Comparison of ENCODE assay signal across 19 cellular contexts in genomic region chr12:62075860-62076259, GRCh38.
DNase-seq lines count a peak whose midpoint lies in the region; ATAC-seq and TF ChIP-seq lines count a peak whose summit lies in the region.
"Had no signal": no experiment of that assay in that cellular context is flagged by ENCODE, and none has a peak within 500 bp of the region (broad histone marks: within the 10 kb centered on the region; RNA-seq: fewer than 3 reads in every experiment).

No MANE protein-coding gene starts in this region.

- CTCF ChIA-PET in SK-N-SH (lab: Yijun Ruan, JAX): no interaction called here

- ATAC-seq in GM18868 (IDR thresholded peaks at IDR 0.05; ENCODE audit: unreplicated experiment): peak; percentile 53
- peak; percentile 64 for ATAC-seq in HG02852 (IDR thresholded peaks at IDR 0.05; ENCODE audit: unreplicated experiment)
- ATAC-seq in mucosa of descending colon: peak; percentile 8
- ATAC-seq in HG03520 (IDR thresholded peaks at IDR 0.05; ENCODE audit: unreplicated experiment): no peak
- ATAC-seq: foreskin keratinocyte, left ventricle myocardium superior had no signal

- intact Hi-C loops in mucosa of descending colon (cut with DNase I, micrococcal nuclease): no loop called here
- intact Hi-C loops in activated T-helper 2 cell treated with anti-CD3 and anti-CD28 coated beads, Interferon-gamma antibody, Interleukin-2, Interleukin-4, amounts not matched to agents 10 μg/mL and 5 μg/mL and 100 μg/mL, durations not matched to agents 14 hours and 24 hours and 36 hours (cut with micrococcal nuclease): no loop called here

- no peaks in the 10 kb centered on the region for H3K79me2 ChIP-seq in SK-N-SH (ENCODE audit: insufficient read depth)

- POLR2A ChIA-PET in SK-N-SH (lab: Yijun Ruan, JAX): no interaction called here

- no peaks in the 10 kb centered on the region for H3K9me2 ChIP-seq in SK-N-SH

- H3K27ac Mint-ChIP-seq in activated T-helper 2 cell treated with anti-CD3 and anti-CD28 coated beads, Interferon-gamma antibody, Interleukin-2, Interleukin-4, amounts not matched to agents 10 μg/mL and 5 μg/mL and 100 μg/mL, durations not matched to agents 14 hours and 24 hours and 36 hours: no peak overlapping the region
- H3K27ac Mint-ChIP-seq: activated naive CD4-positive, alpha-beta T cell treated with anti-CD3 and anti-CD28 coated beads, Interleukin-2, amount 50 U/mL, for 24 hours had no signal

- H4K20me1 ChIP-seq in SK-N-SH (ENCODE audit: insufficient read depth): no peaks in the 10 kb centered on the region

- H3K27me3 Mint-ChIP-seq in activated T-helper 2 cell treated with anti-CD3 and anti-CD28 coated beads, Interferon-gamma antibody, Interleukin-2, Interleukin-4, amounts not matched to agents 10 μg/mL and 5 μg/mL and 100 μg/mL, durations not matched to agents 14 hours and 24 hours and 36 hours (ENCODE audit: low read depth): peaks cover 2% of the 10 kb centered on the region

- TF ChIP-seq CTCF in mucosa of descending colon (IDR thresholded peaks at IDR 0.05): no peak
- no peak for TF ChIP-seq CTCF in SK-N-SH (IDR thresholded peaks at IDR 0.05)

- no peak overlapping the region for H3K27ac ChIP-seq in SK-N-SH (ENCODE audit: low read depth in 2 of 2, low read length in 1 of 2)
- H3K27ac ChIP-seq: foreskin keratinocyte, KMS-11, SJCRH30, thyroid gland had no signal

- H3K4me1 ChIP-seq in mucosa of descending colon (ENCODE audit: low read depth) (no peaks in the 10 kb centered on the region), SK-N-SH (ENCODE audit: control insufficient read depth in 1 of 2, insufficient read depth in 2 of 2, low read depth in 1 of 2, low read length in 1 of 2) (no peaks in the 10 kb centered on the region)
- H3K4me1 ChIP-seq: foreskin keratinocyte, SJCRH30, thyroid gland had no signal

- H3K4me3 Mint-ChIP-seq in activated T-helper 2 cell treated with anti-CD3 and anti-CD28 coated beads, Interferon-gamma antibody, Interleukin-2, Interleukin-4, amounts not matched to agents 10 μg/mL and 5 μg/mL and 100 μg/mL, durations not matched to agents 14 hours and 24 hours and 36 hours (ENCODE audit: low read depth): no peak overlapping the region
- H3K4me3 Mint-ChIP-seq: activated naive CD4-positive, alpha-beta T cell treated with anti-CD3 and anti-CD28 coated beads, Interleukin-2, amount 50 U/mL, for 24 hours had no signal

- H3K4me3 ChIP-seq in mucosa of descending colon (no peak overlapping the region), SK-N-SH (ENCODE audit: low read depth in 2 of 2, low read length in 1 of 2) (no peak overlapping the region)
- H3K4me3 ChIP-seq: SJCRH30, thyroid gland had no signal

- H3K4me1 Mint-ChIP-seq in activated T-helper 2 cell treated with anti-CD3 and anti-CD28 coated beads, Interferon-gamma antibody, Interleukin-2, Interleukin-4, amounts not matched to agents 10 μg/mL and 5 μg/mL and 100 μg/mL, durations not matched to agents 14 hours and 24 hours and 36 hours (ENCODE audit: low read depth): no peaks in the 10 kb centered on the region
- H3K4me1 Mint-ChIP-seq: activated naive CD4-positive, alpha-beta T cell treated with anti-CD3 and anti-CD28 coated beads, Interleukin-2, amount 50 U/mL, for 24 hours had no signal

- TF ChIP-seq RAD21 in SK-N-SH (IDR thresholded peaks at IDR 0.05; ENCODE audit: low read length): no peak

- no peak for TF ChIP-seq EP300 in SK-N-SH (IDR thresholded peaks at IDR 0.05; ENCODE audit: borderline replicate concordance in 1 of 2, low read depth in 1 of 2, low read length in 1 of 2)

- H3K27me3 ChIP-seq in SK-N-SH (ENCODE audit: insufficient read depth): no peaks in the 10 kb centered on the region
- H3K27me3 ChIP-seq: foreskin keratinocyte, SJCRH30, thyroid gland had no signal

- DNase-seq in MV-4-11 (lab: John Stamatoyannopoulos, UW) (peak; percentile 64), mucosa of descending colon (no peak), SK-N-SH (no peak)
- DNase-seq in stimulated activated CD4-positive, alpha-beta T cell treated with anti-CD3 and anti-CD28 coated beads, Interleukin-4, amount 100 ng/mL, for 1 hour: no peak
- no peak for DNase-seq in activated T-helper 2 cell treated with anti-CD3 and anti-CD28 coated beads, Interferon-gamma antibody, Interleukin-2, Interleukin-4, amounts not matched to agents 10 μg/mL and 5 μg/mL and 100 μg/mL, durations not matched to agents 14 hours and 24 hours and 36 hours (ENCODE audit: low spot score)
- DNase-seq: activated CD4-positive, alpha-beta T cell treated with anti-CD3 and anti-CD28 coated beads for 4 hours; foreskin keratinocyte; left ventricle myocardium superior; NCI-H1436; NCI-H226; SJCRH30; stimulated activated CD4-positive, alpha-beta T cell treated with anti-CD3 and anti-CD28 coated beads, Interleukin-4, amount 100 ng/mL, for 4 hours; T-helper 9 cell; thyroid gland had no signal

- WGBS in SK-N-SH (ENCODE audit: low lambda C conversion rate): 2% methylated on average over 1 of the region's 1 CpG

- no peaks in the 10 kb centered on the region for H3K36me3 Mint-ChIP-seq in activated T-helper 2 cell treated with anti-CD3 and anti-CD28 coated beads, Interferon-gamma antibody, Interleukin-2, Interleukin-4, amounts not matched to agents 10 μg/mL and 5 μg/mL and 100 μg/mL, durations not matched to agents 14 hours and 24 hours and 36 hours (ENCODE audit: low read depth)
- H3K36me3 Mint-ChIP-seq: activated naive CD4-positive, alpha-beta T cell treated with anti-CD3 and anti-CD28 coated beads, Interleukin-2, amount 50 U/mL, for 24 hours had no signal

- no peaks in the 10 kb centered on the region for H3K9me3 ChIP-seq in mucosa of descending colon
- no peaks in the 10 kb centered on the region for H3K9me3 ChIP-seq in SK-N-SH
- H3K9me3 ChIP-seq: SJCRH30, thyroid gland had no signal

- no peak overlapping the region for H3K4me2 ChIP-seq in SK-N-SH
- H3K4me2 ChIP-seq: KMS-11 had no signal

- no peak overlapping the region for H3K9ac ChIP-seq in SK-N-SH
- H3K9ac ChIP-seq: KMS-11 had no signal

- H2AFZ ChIP-seq in SK-N-SH (ENCODE audit: low read depth): no peak overlapping the region

- no peaks in the 10 kb centered on the region for H3K9me3 Mint-ChIP-seq in activated T-helper 2 cell treated with anti-CD3 and anti-CD28 coated beads, Interferon-gamma antibody, Interleukin-2, Interleukin-4, amounts not matched to agents 10 μg/mL and 5 μg/mL and 100 μg/mL, durations not matched to agents 14 hours and 24 hours and 36 hours
- H3K9me3 Mint-ChIP-seq: activated naive CD4-positive, alpha-beta T cell treated with anti-CD3 and anti-CD28 coated beads, Interleukin-2, amount 50 U/mL, for 24 hours had no signal

- no peaks in the 10 kb centered on the region for H3F3A ChIP-seq in SK-N-SH (replicated peaks; ENCODE audit: insufficient read depth)

- H3K36me3 ChIP-seq in mucosa of descending colon (ENCODE audit: low read depth) (no peaks in the 10 kb centered on the region), SK-N-SH (replicated peaks in 1 of 2; ENCODE audit: control insufficient read depth in 1 of 2, insufficient read depth in 2 of 2, low read length in 1 of 2) (no peaks in the 10 kb centered on the region)
- H3K36me3 ChIP-seq: SJCRH30, thyroid gland had no signal

TF ChIP-seq in SK-N-SH, 30 proteins besides CTCF, POLR2A, EP300 and RAD21:
- TF ChIP-seq CHD2 (IDR thresholded peaks at IDR 0.05; ENCODE audit: low read length, partially characterized antibody) (no peak), FOXJ3 (CRISPR knock-in tag; IDR thresholded peaks at IDR 0.05) (no peak), RFX5 (IDR thresholded peaks at IDR 0.05; ENCODE audit: low read length) (no peak), USF1 (IDR thresholded peaks at IDR 0.05; ENCODE audit: borderline replicate concordance, low read depth) (no peak), TCF12 (IDR thresholded peaks at IDR 0.05) (no peak), ZBTB33 (IDR thresholded peaks at IDR 0.05; ENCODE audit: borderline replicate concordance, low read depth) (no peak), YY1 (IDR thresholded peaks at IDR 0.05; ENCODE audit: low read depth) (no peak), GATA2 (CRISPR knock-in tag; IDR thresholded peaks at IDR 0.05) (no peak)
TF ChIP-seq in SK-N-SH: peak in this region for 0.
